8 cellular contexts compared by ENCODE assay signal in the genomic region with DNA sequence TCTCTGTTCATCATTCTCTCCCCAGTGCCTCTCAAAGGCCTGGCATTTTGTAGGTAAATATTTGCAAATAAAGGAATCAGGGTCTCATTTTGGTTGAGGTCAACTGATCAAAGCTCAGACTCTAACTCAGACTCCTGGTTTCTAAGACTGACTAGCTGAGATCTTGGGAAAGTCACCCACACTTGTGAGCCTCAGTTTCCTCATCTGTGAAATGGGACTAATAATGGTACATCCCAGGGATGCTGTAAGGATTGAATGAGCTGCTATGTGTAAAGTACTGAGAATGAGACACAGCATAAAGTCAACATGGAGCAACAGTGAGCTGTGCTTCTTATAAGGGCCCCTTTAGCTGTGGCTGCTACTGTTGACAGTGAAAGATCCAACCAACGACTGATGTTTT.
"Had no signal": no experiment of that assay in that cellular context is flagged by ENCODE, and none has a peak within 500 bp of the region (broad histone marks: within the 10 kb centered on the region; RNA-seq: fewer than 3 reads in every experiment).

No MANE protein-coding gene starts in this region.

- FAIRE-seq: G401.6, GM12878, GM12891, GM12892, GM18507, GM19239 had no signal

- H3K4me3 ChIP-seq: GM12878 had no signal

- DNase-seq: GDM1, GF-D8 had no signal

- ATAC-seq: GM12878 had no signal
